In genomic region chr11:64305691-64306562, GRCh38 we compare ENCODE assay signal across 1 cellular context.
TF ChIP-seq lines count a peak whose summit lies in the region.

No MANE protein-coding gene starts in this region.

TF ChIP-seq in HepG2, 621 proteins besides CTCF, POLR2A, EP300 and RAD21 (continued from another document and continues in another):
- TF ChIP-seq EZH2 (conservative IDR thresholded peaks at IDR 0.05; ENCODE audit: low read depth, low read length) (no peak), SOX13 (IDR thresholded peaks at IDR 0.05) (no peak), SOX13 (CRISPR knock-in tag; conservative IDR thresholded peaks at IDR 0.05 in 1 of 2, IDR thresholded peaks at IDR 0.05 in 1 of 2) (no peak), DMAP1 (CRISPR knock-in tag; IDR thresholded peaks at IDR 0.05) (peak; percentile 67), ESRRA (CRISPR knock-in tag; IDR thresholded peaks at IDR 0.05; ENCODE audit: low read depth) (peak; percentile 86; the same call in 1 of the 2 replicates), ZBTB8A (CRISPR knock-in tag; IDR thresholded peaks at IDR 0.05; ENCODE audit: borderline replicate concordance, low read depth) (no peak), IKZF4 (CRISPR knock-in tag; IDR thresholded peaks at IDR 0.05; ENCODE audit: borderline replicate concordance, low read depth, not compliant biosample characterization) (peak; percentile 63), ZNF629 (CRISPR knock-in tag; conservative IDR thresholded peaks at IDR 0.05) (0 out of 2 replicates have a peak, but pooled peaks have one; percentile 5), EEA1 (CRISPR knock-in tag; IDR thresholded peaks at IDR 0.05; ENCODE audit: borderline replicate concordance) (no peak), ZNF703 (CRISPR knock-in tag; IDR thresholded peaks at IDR 0.05; ENCODE audit: borderline replicate concordance) (no peak; the same call in 1 of the 2 replicates), RBFOX2 (IDR thresholded peaks at IDR 0.05; ENCODE audit: low read depth, low read length) (peak; percentile 85), ADNP (CRISPR knock-in tag; IDR thresholded peaks at IDR 0.05) (no peak), HES4 (CRISPR knock-in tag; IDR thresholded peaks at IDR 0.05; ENCODE audit: borderline replicate concordance) (peak; percentile 59), FOSL1 (CRISPR knock-in tag; IDR thresholded peaks at IDR 0.05; ENCODE audit: borderline replicate concordance) (no peak), E2F1 (CRISPR knock-in tag; IDR thresholded peaks at IDR 0.05) (no peak), YY1 (IDR thresholded peaks at IDR 0.05; ENCODE audit: insufficient read depth, insufficient replicate concordance, low read depth, low read length) (peak; percentile 36), ARHGAP35 (CRISPR knock-in tag; IDR thresholded peaks at IDR 0.05; ENCODE audit: borderline replicate concordance) (peak; percentile 79; the same call in 1 of the 2 replicates), SP4 (CRISPR knock-in tag; IDR thresholded peaks at IDR 0.05) (peak; percentile 59), ZNF251 (CRISPR knock-in tag; IDR thresholded peaks at IDR 0.05) (no peak), RBM39 (IDR thresholded peaks at IDR 0.05; ENCODE audit: low read depth, low read length, poor library complexity, severe bottlenecking) (peak; percentile 61), AHR (CRISPR knock-in tag; IDR thresholded peaks at IDR 0.05) (0 out of 2 replicates have a peak, but pooled peaks have one; percentile 41), RBAK (CRISPR knock-in tag; IDR thresholded peaks at IDR 0.05) (no peak), TCF12 (IDR thresholded peaks at IDR 0.05) (no peak), TCF12 (CRISPR knock-in tag; IDR thresholded peaks at IDR 0.05) (peak; percentile 64; the same call in 1 of the 2 replicates), REXO4 (CRISPR knock-in tag; IDR thresholded peaks at IDR 0.05; ENCODE audit: borderline replicate concordance) (no peak), ZNF777 (CRISPR knock-in tag; IDR thresholded peaks at IDR 0.05) (peak; percentile 43; the same call in 1 of the 2 replicates), ZNF687 (CRISPR knock-in tag; IDR thresholded peaks at IDR 0.05) (peak; percentile 82), PPARG (CRISPR knock-in tag; conservative IDR thresholded peaks at IDR 0.05) (peak; percentile 87), ZNF432 (CRISPR knock-in tag; IDR thresholded peaks at IDR 0.05; ENCODE audit: borderline replicate concordance) (no peak), REL (CRISPR knock-in tag; conservative IDR thresholded peaks at IDR 0.05) (no peak), HOXA3 (CRISPR knock-in tag; IDR thresholded peaks at IDR 0.05) (peak; percentile 53; the same call in 1 of the 2 replicates), GATAD2A (CRISPR knock-in tag; IDR thresholded peaks at IDR 0.05) (peak; percentile 70), HNRNPLL (IDR thresholded peaks at IDR 0.05; ENCODE audit: low read depth, low read length, poor library complexity, severe bottlenecking) (peak; percentile 78), ETV5 (CRISPR knock-in tag; IDR thresholded peaks at IDR 0.05; ENCODE audit: borderline replicate concordance) (peak; percentile 50; the same call in 1 of the 2 replicates), DRAP1 (CRISPR knock-in tag; IDR thresholded peaks at IDR 0.05) (peak; percentile 53; the same call in 1 of the 2 replicates), KDM4B (CRISPR knock-in tag; IDR thresholded peaks at IDR 0.05) (no peak), ELF4 (CRISPR knock-in tag; IDR thresholded peaks at IDR 0.05; ENCODE audit: borderline replicate concordance) (0 out of 2 replicates have a peak, but pooled peaks have one; percentile 38), ONECUT2 (CRISPR knock-in tag; IDR thresholded peaks at IDR 0.05) (no peak), ISL2 (CRISPR knock-in tag; IDR thresholded peaks at IDR 0.05) (no peak), CHCHD3 (CRISPR knock-in tag; IDR thresholded peaks at IDR 0.05) (no peak; the same call in 1 of the 2 replicates), ZFP36L2 (CRISPR knock-in tag; IDR thresholded peaks at IDR 0.05) (no peak), HOXA5 (CRISPR knock-in tag; IDR thresholded peaks at IDR 0.05) (0 out of 2 replicates have a peak, but pooled peaks have one; percentile 30), AGO2 (optimal IDR thresholded peaks at IDR 0.05; ENCODE audit: low read depth, low read length) (peak; percentile 86), CREBL2 (CRISPR knock-in tag; IDR thresholded peaks at IDR 0.05; ENCODE audit: borderline replicate concordance) (no peak), MZF1 (CRISPR knock-in tag; IDR thresholded peaks at IDR 0.05; ENCODE audit: borderline replicate concordance) (no peak), SMC3 (IDR thresholded peaks at IDR 0.05; ENCODE audit: low read length) (no peak), NFIC (IDR thresholded peaks at IDR 0.05; ENCODE audit: low read length) (no peak), KLF16 (CRISPR knock-in tag; IDR thresholded peaks at IDR 0.05) (peak in 1 of 2 experiments; percentile 58; a peak in 1 of 4 replicates), ZNF556 (CRISPR knock-in tag; IDR thresholded peaks at IDR 0.05; ENCODE audit: borderline replicate concordance) (no peak), MLLT10 (CRISPR knock-in tag; IDR thresholded peaks at IDR 0.05) (no peak), ZNF354B (CRISPR knock-in tag; IDR thresholded peaks at IDR 0.05) (no peak), HDAC2 (CRISPR knock-in tag; IDR thresholded peaks at IDR 0.05) (peak; percentile 33; the same call in 1 of the 2 replicates), ZNF557 (CRISPR knock-in tag; IDR thresholded peaks at IDR 0.05) (no peak), XRCC5 (optimal IDR thresholded peaks at IDR 0.05; ENCODE audit: low read length) (peak; percentile 81), DNMT3B (CRISPR knock-in tag; conservative IDR thresholded peaks at IDR 0.05) (no peak; the same call in 1 of the 2 replicates), SYNCRIP (IDR thresholded peaks at IDR 0.05; ENCODE audit: insufficient read depth, low read depth, low read length) (no peak), PBX3 (CRISPR knock-in tag; IDR thresholded peaks at IDR 0.05; ENCODE audit: borderline replicate concordance) (no peak), ZNF34 (CRISPR knock-in tag; IDR thresholded peaks at IDR 0.05; ENCODE audit: borderline replicate concordance) (no peak), KLF11 (CRISPR knock-in tag; IDR thresholded peaks at IDR 0.05) (no peak), ZBTB38 (CRISPR knock-in tag; IDR thresholded peaks at IDR 0.05) (peak; percentile 32; the same call in 1 of the 2 replicates)
- TF ChIP-seq, protein P1, sequence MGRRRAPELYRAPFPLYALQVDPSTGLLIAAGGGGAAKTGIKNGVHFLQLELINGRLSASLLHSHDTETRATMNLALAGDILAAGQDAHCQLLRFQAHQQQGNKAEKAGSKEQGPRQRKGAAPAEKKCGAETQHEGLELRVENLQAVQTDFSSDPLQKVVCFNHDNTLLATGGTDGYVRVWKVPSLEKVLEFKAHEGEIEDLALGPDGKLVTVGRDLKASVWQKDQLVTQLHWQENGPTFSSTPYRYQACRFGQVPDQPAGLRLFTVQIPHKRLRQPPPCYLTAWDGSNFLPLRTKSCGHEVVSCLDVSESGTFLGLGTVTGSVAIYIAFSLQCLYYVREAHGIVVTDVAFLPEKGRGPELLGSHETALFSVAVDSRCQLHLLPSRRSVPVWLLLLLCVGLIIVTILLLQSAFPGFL (CRISPR knock-in tag; IDR thresholded peaks at IDR 0.05), result no peak
- TF ChIP-seq, protein P2, sequence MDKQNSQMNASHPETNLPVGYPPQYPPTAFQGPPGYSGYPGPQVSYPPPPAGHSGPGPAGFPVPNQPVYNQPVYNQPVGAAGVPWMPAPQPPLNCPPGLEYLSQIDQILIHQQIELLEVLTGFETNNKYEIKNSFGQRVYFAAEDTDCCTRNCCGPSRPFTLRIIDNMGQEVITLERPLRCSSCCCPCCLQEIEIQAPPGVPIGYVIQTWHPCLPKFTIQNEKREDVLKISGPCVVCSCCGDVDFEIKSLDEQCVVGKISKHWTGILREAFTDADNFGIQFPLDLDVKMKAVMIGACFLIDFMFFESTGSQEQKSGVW (CRISPR knock-in tag; IDR thresholded peaks at IDR 0.05; ENCODE audit: borderline replicate concordance), result no peak
- TF ChIP-seq, protein P3, sequence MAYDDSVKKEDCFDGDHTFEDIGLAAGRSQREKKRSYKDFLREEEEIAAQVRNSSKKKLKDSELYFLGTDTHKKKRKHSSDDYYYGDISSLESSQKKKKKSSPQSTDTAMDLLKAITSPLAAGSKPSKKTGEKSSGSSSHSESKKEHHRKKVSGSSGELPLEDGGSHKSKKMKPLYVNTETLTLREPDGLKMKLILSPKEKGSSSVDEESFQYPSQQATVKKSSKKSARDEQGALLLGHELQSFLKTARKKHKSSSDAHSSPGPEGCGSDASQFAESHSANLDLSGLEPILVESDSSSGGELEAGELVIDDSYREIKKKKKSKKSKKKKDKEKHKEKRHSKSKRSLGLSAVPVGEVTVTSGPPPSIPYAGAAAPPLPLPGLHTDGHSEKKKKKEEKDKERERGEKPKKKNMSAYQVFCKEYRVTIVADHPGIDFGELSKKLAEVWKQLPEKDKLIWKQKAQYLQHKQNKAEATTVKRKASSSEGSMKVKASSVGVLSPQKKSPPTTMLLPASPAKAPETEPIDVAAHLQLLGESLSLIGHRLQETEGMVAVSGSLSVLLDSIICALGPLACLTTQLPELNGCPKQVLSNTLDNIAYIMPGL (CRISPR knock-in tag; IDR thresholded peaks at IDR 0.05; ENCODE audit: borderline replicate concordance in 1 of 2, low read depth in 1 of 2), result peak; percentile 87 to 89; a peak in 3 of 4 replicates
- TF ChIP-seq, protein P4, sequence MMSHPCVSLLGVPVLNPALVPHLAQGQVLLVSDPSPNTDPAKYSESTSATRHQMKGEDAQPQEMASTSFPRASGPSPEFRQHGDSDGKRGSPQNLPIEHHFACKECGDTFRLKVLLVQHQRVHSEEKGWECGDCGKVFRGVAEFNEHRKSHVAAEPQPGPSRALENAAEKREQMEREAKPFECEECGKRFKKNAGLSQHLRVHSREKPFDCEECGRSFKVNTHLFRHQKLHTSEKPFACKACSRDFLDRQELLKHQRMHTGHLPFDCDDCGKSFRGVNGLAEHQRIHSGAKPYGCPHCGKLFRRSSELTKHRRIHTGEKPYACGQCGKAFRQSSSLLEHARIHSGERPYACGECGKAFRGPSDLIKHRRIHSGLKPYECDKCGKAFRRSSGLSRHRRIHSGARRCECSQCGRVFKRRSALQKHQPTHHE (CRISPR knock-in tag; IDR thresholded peaks at IDR 0.05; ENCODE audit: borderline replicate concordance), result peak; percentile 53; the same call in 1 of the 2 replicates
- TF ChIP-seq, protein P5, sequence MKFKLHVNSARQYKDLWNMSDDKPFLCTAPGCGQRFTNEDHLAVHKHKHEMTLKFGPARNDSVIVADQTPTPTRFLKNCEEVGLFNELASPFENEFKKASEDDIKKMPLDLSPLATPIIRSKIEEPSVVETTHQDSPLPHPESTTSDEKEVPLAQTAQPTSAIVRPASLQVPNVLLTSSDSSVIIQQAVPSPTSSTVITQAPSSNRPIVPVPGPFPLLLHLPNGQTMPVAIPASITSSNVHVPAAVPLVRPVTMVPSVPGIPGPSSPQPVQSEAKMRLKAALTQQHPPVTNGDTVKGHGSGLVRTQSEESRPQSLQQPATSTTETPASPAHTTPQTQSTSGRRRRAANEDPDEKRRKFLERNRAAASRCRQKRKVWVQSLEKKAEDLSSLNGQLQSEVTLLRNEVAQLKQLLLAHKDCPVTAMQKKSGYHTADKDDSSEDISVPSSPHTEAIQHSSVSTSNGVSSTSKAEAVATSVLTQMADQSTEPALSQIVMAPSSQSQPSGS (CRISPR knock-in tag; IDR thresholded peaks at IDR 0.05), result no peak; the same call in 1 of the 2 replicates
